ENCODE assay signal across 8 cellular contexts in the genomic region with DNA sequence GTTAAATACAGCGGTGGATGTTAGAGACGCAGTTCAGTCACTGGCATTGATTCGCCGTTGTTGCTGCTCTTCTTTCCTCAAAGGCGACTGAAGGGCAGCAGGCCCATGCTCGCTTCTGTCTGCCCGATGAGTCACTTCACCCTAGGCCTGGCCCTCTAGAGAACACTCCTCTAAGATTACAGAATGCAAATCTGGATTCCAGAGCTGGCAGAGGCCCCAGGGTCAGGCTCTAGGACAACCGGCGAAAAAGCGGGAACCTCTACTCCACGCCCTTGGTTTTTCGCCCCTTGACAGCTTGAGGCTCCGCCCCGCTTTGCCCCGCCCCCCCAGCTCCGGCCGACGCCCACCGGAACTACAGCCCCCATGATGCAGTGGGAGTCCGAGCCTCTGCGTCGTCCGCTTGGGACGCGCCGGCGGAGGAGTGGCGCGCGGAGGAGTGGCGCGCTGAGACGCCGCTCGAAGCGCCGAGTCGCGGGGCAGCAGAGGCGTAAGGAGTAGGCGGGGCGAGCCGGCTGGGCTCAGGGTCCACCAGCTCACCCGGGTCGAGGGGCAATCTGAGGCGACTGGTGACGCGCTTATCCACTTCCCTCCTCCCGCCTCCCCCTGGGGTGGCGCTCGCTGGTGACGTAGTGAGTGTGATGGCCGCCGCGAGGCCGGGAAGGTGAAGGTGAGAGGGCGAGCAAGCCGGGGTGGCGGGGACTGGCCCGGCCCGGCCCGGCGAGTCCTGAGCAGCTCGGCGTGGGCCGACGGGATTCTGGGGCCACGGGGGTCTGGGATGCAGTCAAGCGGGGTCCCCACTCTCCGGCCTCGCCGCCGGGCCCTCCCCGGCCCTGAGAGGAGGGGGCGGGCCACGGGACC. TPM values are rescaled to one million over a fixed set of nuclear protein-coding genes. Genes with fewer than 3 reads are reported as not detected.
A peak's percentile ranks its signal among the peaks of the same experiment; 100 is the strongest.
DNase-seq lines count a peak whose midpoint lies in the region; ATAC-seq, FAIRE-seq and TF ChIP-seq lines count a peak whose summit lies in the region.

A gene (plus strand): TSS at position 627 of the 858 bp plus-strand sequence. CDS start 8,725 bp downstream, outside the sequence.

- 0 to 1% methylated on average over 71 to 76 of the region's 76 CpGs for WGBS in pancreas, 2 donors

- peaks cover 4 to 26% (median 6%) of the 10 kb centered on the region in 3 donors for H3K4me1 ChIP-seq in pancreas
- H3K4me1 ChIP-seq in tibial artery: peaks cover 0 to 29% (median 15%) of the 10 kb centered on the region in 4 donors

- intact Hi-C loops in Right ventricle myocardium inferior (cut with DNase I): loop anchor here (2.0 to 10.0 kb wide), 4 partner anchors 37 to 145 kb away; a partner anchor contains a TSS
- intact Hi-C loops in pancreas (cut with DNase I): loop anchor here in 1 of 3 donors (10.0 kb wide), 1 partner anchor 145 kb away; no protein-coding TSS in a partner anchor
- intact Hi-C loops in tibial artery (cut with DNase I; ENCODE audit: low total_unique reads): no loop called here

- ATAC-seq in HG02759 (IDR thresholded peaks at IDR 0.05; ENCODE audit: unreplicated experiment) (peak; percentile 90), Right ventricle myocardium inferior (peak; percentile 93), pancreas (peak; percentile 93 to 97 (median 94))

- H3K4me3 ChIP-seq in GM12864 (ENCODE audit: low read depth, low read length) (peak within 1 kb of the TSS; percentile 85), pancreas (peak within 1 kb of the TSS; percentile 85 to 98 (median 94)), tibial artery (peak within 1 kb of the TSS; percentile 75 to 92)

- DNase-seq in GM12864 (ENCODE audit: low read depth): peak; percentile 82
- peak; percentile 96 to 98 (median 97) for DNase-seq in NCI-H1417 (lab: John Stamatoyannopoulos, UW)
- DNase-seq in SW 1271 (lab: John Stamatoyannopoulos, UW): peak; percentile 87 to 93
- peak; percentile 89 for DNase-seq in activated naive CD8-positive, alpha-beta T cell treated with anti-CD3 and anti-CD28 coated beads, Interleukin-2, amount 50 U/mL, for 16 hours (ENCODE audit: low read depth, low spot score)
- DNase-seq in Right ventricle myocardium inferior (ENCODE audit: missing footprints): peak; percentile 97
- peak; percentile 94 to 98 (median 97) for DNase-seq in pancreas
- peak; percentile 96 to 98 for DNase-seq in tibial artery

- H3K27me3 ChIP-seq in pancreas (no peaks in the 10 kb centered on the region), tibial artery (no peaks in the 10 kb centered on the region)

- H3K9me3 ChIP-seq in pancreas (no peaks in the 10 kb centered on the region), tibial artery (no peaks in the 10 kb centered on the region)

- peak; percentile 41 for FAIRE-seq in pancreas (lab: Jason Lieb, UNC)

- H3K36me3 ChIP-seq in pancreas (no peaks in the 10 kb centered on the region), tibial artery (peaks cover 18 to 42% (median 27%) of the 10 kb centered on the region in 3 donors)

- TF ChIP-seq CTCF in GM12864 (IDR thresholded peaks at IDR 0.05; ENCODE audit: low read depth, low read length, missing control alignments): no peak
- TF ChIP-seq CTCF in pancreas (IDR thresholded peaks at IDR 0.05): no peak
- no peak for TF ChIP-seq CTCF in tibial artery (IDR thresholded peaks at IDR 0.05)

- H3K27ac ChIP-seq in pancreas (peak within 1 kb of the TSS; percentile 88 to 95 (median 92)), tibial artery (peak within 1 kb of the TSS; percentile 90 to 95)

RNA-seq across cellular contexts. Expression of the gene that starts here (rescaled TPM):
- total RNA-seq in Right ventricle myocardium inferior (697 TPM), pancreas (10 to 100 TPM; 20.4 to 34.4 (median 26.0) TPM)
- polyA plus RNA-seq in pancreas: 10 to 100 TPM; 13.7 to 21.7 TPM

Comparison
In these comparisons a context has a peak if more than half of its experiments do, and no peak if none do; other contexts are left out.
1. Peak in every context shown above with its lines: DNase-seq, ATAC-seq, H3K4me3 ChIP-seq and H3K27ac ChIP-seq.
2. RNA of the gene that starts here (total RNA-seq): 697 TPM in Right ventricle myocardium inferior (single experiment); 20.4 to 34.4 TPM in pancreas; every median in the first group is over 10 times any median in the second.